Comparison of ENCODE assay signal across 8 cellular contexts in genomic region chr13:87671031-87671823, GRCh38. TPM values are rescaled to one million over a fixed set of nuclear protein-coding genes. Genes with fewer than 3 reads are reported as not detected.
DNase-seq lines count a peak whose midpoint lies in the region; ATAC-seq lines count a peak whose summit lies in the region.

TSS of gene SLITRK5 (plus strand) at chr13:87671371. CDS start at chr13:87675389, 4,018 bp downstream.

- peak; percentile 91 for DNase-seq in Ammon's horn (ENCODE audit: low spot score)
- peak; percentile 88 to 95 for DNase-seq in NCI-H526 (lab: John Stamatoyannopoulos, UW)
- DNase-seq in activated CD8-positive, alpha-beta memory T cell treated with anti-CD3 and anti-CD28 coated beads, Interleukin-2, amount 10 ng/mL, durations not matched to agents 7 days and 5 days, result peak; percentile 65
- DNase-seq in epidermal melanocyte (ENCODE audit: insufficient read length, low spot score), result peak; percentile 49
- peak; percentile 52 for DNase-seq in middle frontal gyrus (ENCODE audit: extremely low spot score, low spot score)
- DNase-seq in stimulated activated CD8-positive, alpha-beta memory T cell treated with anti-CD3 and anti-CD28 coated beads, Interleukin-4, amount 100 ng/mL, for 24 hours (ENCODE audit: low read depth), result peak; percentile 61

- peak within 1 kb of the TSS; percentile 11 for H3K27ac Mint-ChIP-seq in activated CD8-positive, alpha-beta memory T cell treated with anti-CD3 and anti-CD28 coated beads, Interleukin-2, amount 10 ng/mL, durations not matched to agents 7 days and 5 days

- CTCF ChIA-PET in activated CD8-positive, alpha-beta memory T cell treated with anti-CD3 and anti-CD28 coated beads, Interleukin-2, amount 10 ng/mL, durations not matched to agents 7 days and 5 days (lab: Charles Lee), result interaction anchor here (1.2 kb wide), 1 partner anchor 13 kb away, joined by 3 read pairs; no protein-coding TSS in a partner anchor

- peak within 1 kb of the TSS; percentile 26 for H3K4me3 Mint-ChIP-seq in activated CD8-positive, alpha-beta memory T cell treated with anti-CD3 and anti-CD28 coated beads, Interleukin-2, amount 10 ng/mL, durations not matched to agents 7 days and 5 days

- peaks cover 7% of the 10 kb centered on the region for H3K36me3 Mint-ChIP-seq in activated CD8-positive, alpha-beta memory T cell treated with anti-CD3 and anti-CD28 coated beads, Interleukin-2, amount 10 ng/mL, durations not matched to agents 7 days and 5 days

- ATAC-seq in GM19043 (IDR thresholded peaks at IDR 0.05; ENCODE audit: low read depth, unreplicated experiment) (peak; percentile 82), HG03196 (IDR thresholded peaks at IDR 0.05; ENCODE audit: unreplicated experiment) (peak; percentile 96)
- peak; percentile 84 for ATAC-seq in activated CD8-positive, alpha-beta memory T cell treated with anti-CD3 and anti-CD28 coated beads, Interleukin-2, amount 10 ng/mL, durations not matched to agents 7 days and 5 days

- no peaks in the 10 kb centered on the region for H3K9me3 Mint-ChIP-seq in activated CD8-positive, alpha-beta memory T cell treated with anti-CD3 and anti-CD28 coated beads, Interleukin-2, amount 10 ng/mL, durations not matched to agents 7 days and 5 days (ENCODE audit: low read depth)

- H3K27me3 Mint-ChIP-seq in activated CD8-positive, alpha-beta memory T cell treated with anti-CD3 and anti-CD28 coated beads, Interleukin-2, amount 10 ng/mL, durations not matched to agents 7 days and 5 days, result peaks cover 40% of the 10 kb centered on the region

- peaks cover 4% of the 10 kb centered on the region for H3K4me1 Mint-ChIP-seq in activated CD8-positive, alpha-beta memory T cell treated with anti-CD3 and anti-CD28 coated beads, Interleukin-2, amount 10 ng/mL, durations not matched to agents 7 days and 5 days

RNA-seq across cellular contexts. Expression of gene SLITRK5, which starts in this region (rescaled TPM):
- total RNA-seq in activated CD8-positive, alpha-beta memory T cell treated with anti-CD3 and anti-CD28 coated beads, Interleukin-2, amount 10 ng/mL, durations not matched to agents 7 days and 5 days, result not detected

Comparison
In these comparisons a context has a peak if more than half of its experiments do, and no peak if none do; other contexts are left out.
1. Peak in every context shown above with its lines: DNase-seq and ATAC-seq.
2. Peak in DNase-seq and ATAC-seq in activated CD8-positive, alpha-beta memory T cell treated with anti-CD3 and anti-CD28 coated beads, Interleukin-2, amount 10 ng/mL, durations not matched to agents 7 days and 5 days; RNA of the gene not detected or under 1 TPM.